ENCODE assay signal across 11 cellular contexts in the genomic region with DNA sequence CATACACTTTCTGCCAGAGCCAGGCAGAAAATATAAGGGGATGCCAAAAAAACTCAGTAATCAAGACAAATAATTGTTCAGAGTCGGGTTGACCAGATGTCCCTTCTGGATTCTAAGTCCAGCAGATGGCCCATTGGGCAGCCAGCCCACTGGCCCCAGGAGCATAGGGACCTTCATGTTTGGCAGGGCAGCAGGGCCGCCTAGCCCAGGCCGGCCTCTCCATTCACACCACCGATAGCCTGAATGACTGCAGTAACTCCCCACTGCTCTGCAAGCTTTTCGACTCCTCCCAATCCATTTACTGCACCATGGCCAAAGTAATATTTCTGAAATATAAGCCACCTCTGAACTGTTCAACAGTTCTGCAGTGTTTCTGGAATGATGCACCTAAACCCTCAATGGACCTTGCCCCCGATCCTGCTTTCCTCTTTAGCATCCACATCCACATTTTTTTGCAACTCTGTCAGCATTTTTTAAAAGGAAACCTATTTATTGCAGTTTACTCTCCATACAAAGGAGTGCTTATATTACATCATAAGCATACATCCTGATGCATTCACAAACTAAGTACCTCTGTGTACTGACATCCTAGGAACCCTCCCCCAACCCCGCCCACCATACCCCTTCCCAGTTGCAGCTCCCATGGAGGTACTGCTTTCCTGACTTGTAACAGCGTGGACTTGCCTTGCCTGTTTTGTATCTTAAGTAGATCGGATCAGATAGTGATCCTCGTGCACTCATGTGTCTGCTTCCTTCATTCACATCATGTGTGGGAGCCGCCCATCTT. TPM values are rescaled to one million over a fixed set of nuclear protein-coding genes. Genes with fewer than 3 reads are reported as not detected.
DNase-seq lines count a peak whose midpoint lies in the region; ATAC-seq and TF ChIP-seq lines count a peak whose summit lies in the region.
"Had no signal": no experiment of that assay in that cellular context is flagged by ENCODE, and none has a peak within 500 bp of the region (broad histone marks: within the 10 kb centered on the region; RNA-seq: fewer than 3 reads in every experiment).

No MANE protein-coding gene starts in this region.

- ATAC-seq in left colon (peak; percentile 28), HG03457 (IDR thresholded peaks at IDR 0.05; ENCODE audit: unreplicated experiment) (no peak)

- 71 to 84% (median 80%) methylated on average over 11 of the region's 11 CpGs for WGBS in adrenal gland, 4 donors
- WGBS in testis, 2 donors, result 55 to 63% methylated on average over 11 of the region's 11 CpGs

- intact Hi-C loops in adrenal gland (cut with DNase I) (no loop called here), left colon (cut with DNase I, micrococcal nuclease) (no loop called here), testis (cut with DNase I; ENCODE audit: low total_unique reads) (no loop called here)

- H3K4me3 ChIP-seq in adrenal gland, result no peak overlapping the region
- H3K4me3 ChIP-seq in testis, result no peak overlapping the region

- H3K36me3 Mint-ChIP-seq in T-helper 2 cell treated with Interferon-gamma antibody and Interleukin-4, amounts not matched to agents 5 μg/mL and 100 μg/mL, for 36 hours (ENCODE audit: low read depth), result peaks cover 4% of the 10 kb centered on the region
- H3K36me3 Mint-ChIP-seq: naive B cell had no signal

- no peaks in the 10 kb centered on the region for H3K9me3 Mint-ChIP-seq in T-helper 2 cell treated with Interferon-gamma antibody and Interleukin-4, amounts not matched to agents 5 μg/mL and 100 μg/mL, for 36 hours
- H3K9me3 Mint-ChIP-seq: naive B cell had no signal

- H3K27me3 ChIP-seq in adrenal gland (no peaks in the 10 kb centered on the region), testis (no peaks in the 10 kb centered on the region)

- peak overlapping the region; percentile 46 for H3K27ac Mint-ChIP-seq in T-helper 2 cell treated with Interferon-gamma antibody and Interleukin-4, amounts not matched to agents 5 μg/mL and 100 μg/mL, for 36 hours

- no peak for DNase-seq in T-helper 2 cell treated with Interferon-gamma antibody and Interleukin-4, amounts not matched to agents 5 μg/mL and 100 μg/mL, for 36 hours (ENCODE audit: low spot score)
- DNase-seq in T-helper 2 cell, result no peak
- peak in 4 of 7 donors; percentile 20 to 72 (median 37) for DNase-seq in adrenal gland
- DNase-seq in left colon, result peak in 1 of 2 donors; percentile 29
- peak; percentile 65 for DNase-seq in testis
- no peak for DNase-seq in T-helper 9 cell
- DNase-seq in GF-D8 (lab: John Stamatoyannopoulos, UW), result no peak
- DNase-seq: naive B cell; NCI-H510A treated with DMSO at 0.1 percent for 48 hours; stimulated activated CD4-positive, alpha-beta T cell treated with anti-CD3 and anti-CD28 coated beads, Interleukin-1b, Interleukin-23, amount 100 ng/mL, for 48 hours had no signal

- H3K27ac ChIP-seq in adrenal gland (no peak overlapping the region), testis (no peak overlapping the region)

- no peak overlapping the region for H3K4me3 Mint-ChIP-seq in T-helper 2 cell treated with Interferon-gamma antibody and Interleukin-4, amounts not matched to agents 5 μg/mL and 100 μg/mL, for 36 hours

- TF ChIP-seq POLR2A in adrenal gland (IDR thresholded peaks at IDR 0.05) (no peak), testis (IDR thresholded peaks at IDR 0.05) (no peak)

- no peaks in the 10 kb centered on the region for H3K27me3 Mint-ChIP-seq in T-helper 2 cell treated with Interferon-gamma antibody and Interleukin-4, amounts not matched to agents 5 μg/mL and 100 μg/mL, for 36 hours (ENCODE audit: low read depth)

- no peak for TF ChIP-seq CTCF in adrenal gland (IDR thresholded peaks at IDR 0.05)
- no peak for TF ChIP-seq CTCF in testis (IDR thresholded peaks at IDR 0.05)

- H3K9me3 ChIP-seq in adrenal gland (replicated peaks in 1 of 3), result no peaks in the 10 kb centered on the region
- no peaks in the 10 kb centered on the region for H3K9me3 ChIP-seq in testis

- H3K36me3 ChIP-seq in adrenal gland (replicated peaks in 1 of 2) (no peaks in the 10 kb centered on the region), testis (ENCODE audit: low read depth, missing control alignments) (no peaks in the 10 kb centered on the region)

- peaks cover 0 to 3% of the 10 kb centered on the region in 2 donors for H3K4me1 ChIP-seq in adrenal gland (replicated peaks in 1 of 2)
- peaks cover 11% of the 10 kb centered on the region for H3K4me1 ChIP-seq in testis

- peaks cover 61% of the 10 kb centered on the region for H3K4me1 Mint-ChIP-seq in T-helper 2 cell treated with Interferon-gamma antibody and Interleukin-4, amounts not matched to agents 5 μg/mL and 100 μg/mL, for 36 hours (ENCODE audit: low read depth)

RNA-seq across cellular contexts. Expression of a gene that starts 46.3 kb away (rescaled TPM):
- 10 to 100 TPM; 15.9 to 46.0 (median 23.4) TPM for total RNA-seq in adrenal gland
- 10 to 100 TPM; 11.8 to 18.9 (median 12.1) TPM for polyA plus RNA-seq in adrenal gland
- 10 to 100 TPM; 85.0 to 89.2 TPM for total RNA-seq in left colon
- 10 to 100 TPM in 1 of 2 donors, 1 to 10 TPM in 1; 5.0 to 14.4 TPM for total RNA-seq in testis
- 4.2 TPM for polyA plus RNA-seq in testis (ENCODE audit: insufficient read depth, low read depth, low replicate concordance)

Comparison
In these comparisons a context has a peak if more than half of its experiments do, and no peak if none do; other contexts are left out.
1. DNase-seq: peak in adrenal gland (4 of 7) and testis (single experiment); none in T-helper 2 cell treated with Interferon-gamma antibody and Interleukin-4, amounts not matched to agents 5 μg/mL and 100 μg/mL, for 36 hours (single experiment), T-helper 2 cell (0 of 5), T-helper 9 cell (single experiment) and GF-D8 (single experiment).